11 cellular contexts compared by ENCODE assay signal in genomic region chr2:23414876-23415275, GRCh38. TPM values are rescaled to one million over a fixed set of nuclear protein-coding genes. Genes with fewer than 3 reads are reported as not detected.
DNase-seq lines count a peak whose midpoint lies in the region; ATAC-seq and TF ChIP-seq lines count a peak whose summit lies in the region.
"Had no signal": no experiment of that assay in that cellular context is flagged by ENCODE, and none has a peak within 500 bp of the region (broad histone marks: within the 10 kb centered on the region; RNA-seq: fewer than 3 reads in every experiment).

No MANE protein-coding gene starts in this region.

- no TSS peak for BruUV-seq in Panc1 (replicated peaks; lab: Mats Ljungman, UMichigan)

- in situ Hi-C loops in Panc1 (cut with HindIII; ENCODE audit: low pct_unique_long_range_greater_than_20kb, low sequenced_read_pairs): no loop called here

- H3K36me3 ChIP-seq in Panc1 (ENCODE audit: control insufficient read depth, insufficient read depth, low read length) (no peaks in the 10 kb centered on the region), ovary (no peaks in the 10 kb centered on the region), tibial artery (no peaks in the 10 kb centered on the region)
- H3K36me3 ChIP-seq: BLaER1 had no signal

- H3K27ac ChIP-seq in Panc1 (ENCODE audit: low read length) (no peak overlapping the region), ovary (no peak overlapping the region), tibial artery (peak overlapping the region in 1 of 2 donors; percentile 6)
- H3K27ac ChIP-seq: BLaER1 had no signal

- no peaks in the 10 kb centered on the region for H3K4me1 ChIP-seq in Panc1 (ENCODE audit: control insufficient read depth, insufficient read depth, low read length)
- H3K4me1 ChIP-seq in ovary (ENCODE audit: insufficient read depth): peaks cover 6% of the 10 kb centered on the region
- peaks cover 6 to 62% (median 25%) of the 10 kb centered on the region in 4 donors for H3K4me1 ChIP-seq in tibial artery
- H3K4me1 ChIP-seq: BLaER1 had no signal

- H3K9me3 ChIP-seq in Panc1 (ENCODE audit: control insufficient read depth, insufficient read depth, low read depth, low read length) (no peaks in the 10 kb centered on the region), ovary (no peaks in the 10 kb centered on the region), tibial artery (no peaks in the 10 kb centered on the region)
- H3K9me3 ChIP-seq: BLaER1 had no signal

- ATAC-seq in left ventricle myocardium superior (no peak), Panc1 (peak; percentile 58; the same call in 1 of the 2 replicates), HG02678 (IDR thresholded peaks at IDR 0.05; ENCODE audit: unreplicated experiment) (no peak)
- ATAC-seq: activated CD8-positive, alpha-beta T cell treated with anti-CD3 and anti-CD28 coated beads for 36 hours; stimulated activated naive B cell treated with anti-CD40 and anti-IgM and Interleukin-4, amounts not matched to agents 10 μg/mL and 1 μg/mL and 100 μg/mL, for 72 hours had no signal

- no peak for TF ChIP-seq EP300 in ovary (IDR thresholded peaks at IDR 0.05)

- H3K27me3 ChIP-seq in Panc1 (ENCODE audit: control insufficient read depth, insufficient read depth, low read length): no peaks in the 10 kb centered on the region
- no peaks in the 10 kb centered on the region for H3K27me3 ChIP-seq in ovary
- no peaks in the 10 kb centered on the region for H3K27me3 ChIP-seq in tibial artery
- H3K27me3 ChIP-seq: BLaER1 had no signal

- no peak for TF ChIP-seq POLR2A in ovary (IDR thresholded peaks at IDR 0.05)

- DNase-seq in cardiac septum (ENCODE audit: low spot score) (peak; percentile 7), left ventricle myocardium superior (no peak), Panc1 (ENCODE audit: low read depth, low spot score) (no peak), fibroblast of the aortic adventitia (ENCODE audit: low read depth) (no peak), ovary (no peak), tibial artery (no peak)
- DNase-seq in stimulated activated CD4-positive, alpha-beta T cell treated with anti-CD3 and anti-CD28 coated beads, Interleukin-15, amount 100 ng/mL, for 24 hours: no peak
- DNase-seq: activated CD8-positive, alpha-beta T cell treated with anti-CD3 and anti-CD28 coated beads for 36 hours; stimulated activated naive B cell treated with anti-CD40 and anti-IgM and Interleukin-4, amounts not matched to agents 10 μg/mL and 1 μg/mL and 100 μg/mL, for 72 hours had no signal

- CTCF ChIA-PET in Panc1 (lab: Charles Lee): interaction anchor here (2.0 kb wide), 1 partner anchor 10 kb away, joined by 4 read pairs; no protein-coding TSS in a partner anchor

- no peak; the same call in 1 of the 2 replicates for TF ChIP-seq CTCF in Panc1 (IDR thresholded peaks at IDR 0.05)
- TF ChIP-seq CTCF in fibroblast of the aortic adventitia (IDR thresholded peaks at IDR 0.05; ENCODE audit: insufficient read depth, low read length): peak; percentile 4
- no peak for TF ChIP-seq CTCF in ovary (IDR thresholded peaks at IDR 0.05)
- TF ChIP-seq CTCF in tibial artery (IDR thresholded peaks at IDR 0.05): no peak

- POLR2A ChIA-PET in Panc1 (lab: Charles Lee): no interaction called here

- 95 to 99% (median 95%) methylated on average over 4 of the region's 4 CpGs for WGBS in ovary, 3 donors

- intact Hi-C loops in cardiac septum (cut with DNase I): no loop called here
- intact Hi-C loops in left ventricle myocardium superior (cut with micrococcal nuclease): no loop called here
- intact Hi-C loops in Panc1 (cut with micrococcal nuclease; ENCODE audit: unreplicated experiment): no loop called here
- intact Hi-C loops in ovary (cut with DNase I): no loop called here
- intact Hi-C loops in tibial artery (cut with DNase I; ENCODE audit: low total_unique reads): no loop called here

- H3K4me3 ChIP-seq in Panc1 (ENCODE audit: low read depth in 2 of 2, low read length in 2 of 2) (no peak overlapping the region), fibroblast of the aortic adventitia (ENCODE audit: low read depth, low read length) (no peak overlapping the region), ovary (no peak overlapping the region), tibial artery (no peak overlapping the region)
- H3K4me3 ChIP-seq: BLaER1 had no signal

RNA-seq across cellular contexts. Expression of gene KLHL29, which starts 29.9 kb away (rescaled TPM):
- total RNA-seq in cardiac septum (1.6 TPM), left ventricle myocardium superior (0.69 TPM), Panc1 (2021; ENCODE audit: unreplicated experiment) (7.7 TPM), fibroblast of the aortic adventitia (ENCODE audit: low replicate concordance) (2.9 and 4.7 TPM in 2 replicates), ovary (1 to 10 TPM; 3.0 to 6.6 (median 5.3) TPM)
- polyA plus RNA-seq in Panc1 (2012; ENCODE audit: insufficient read length): 8.2 TPM
- 1 to 10 TPM; 3.2 to 3.9 TPM for polyA plus RNA-seq in ovary
